In the genomic region with DNA sequence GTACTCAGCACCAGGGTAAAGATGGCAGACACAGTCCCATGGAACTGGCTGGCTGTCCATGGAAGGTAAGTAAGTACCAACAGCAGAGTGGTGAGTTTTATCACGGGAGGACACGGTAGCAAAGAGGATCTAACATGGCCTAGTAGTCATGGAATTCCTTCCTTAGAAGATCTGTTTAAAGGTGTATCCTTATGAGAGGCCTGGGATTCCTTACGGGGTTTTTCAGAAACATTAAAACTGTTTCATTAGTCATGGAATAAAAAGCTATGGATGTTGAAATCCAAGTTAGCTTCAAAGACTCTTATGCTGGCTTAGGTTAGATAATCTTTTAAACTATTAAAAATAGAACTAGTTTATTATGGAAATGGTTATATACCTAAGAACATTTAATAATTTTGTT, we compare ENCODE assay signal across 31 cellular contexts.
"Had no signal": no experiment of that assay in that cellular context is flagged by ENCODE, and none has a peak within 500 bp of the region (broad histone marks: within the 10 kb centered on the region; RNA-seq: fewer than 3 reads in every experiment).

No MANE protein-coding gene starts in this region.

- ATAC-seq: activated CD8-positive, alpha-beta T cell treated with anti-CD3 and anti-CD28 coated beads for 36 hours; activated naive CD8-positive, alpha-beta T cell treated with anti-CD3 and anti-CD28 coated beads, Interleukin-2, amount 50 U/mL, for 24 hours; activated T-cell treated with anti-CD3 and anti-CD28 coated beads, Interleukin-2, amount 50 U/mL, for 4 hours; activated T-helper 17 cell treated with anti-CD3 and anti-CD28 coated beads, Interleukin-2, amount 50 U/mL, for 72 hours; effector memory CD8-positive, alpha-beta T cell; gastroesophageal sphincter; T-helper 17 cell had no signal

- DNase-seq: activated CD4-positive, alpha-beta T cell treated with anti-CD3 and anti-CD28 coated beads for 4 hours; activated CD4-positive, alpha-beta T cell treated with anti-CD3 and anti-CD28 coated beads, Interleukin-2, amount 50 U/mL, for 1 hour; activated CD4-positive, alpha-beta T cell treated with anti-CD3 and anti-CD28 coated beads, Interleukin-2, amount 50 U/mL, for 48 hours; activated CD4-positive, CD25-positive, alpha-beta regulatory T cell; activated CD4-positive, CD25-positive, alpha-beta regulatory T cell treated with anti-CD3 and anti-CD28 coated beads, Interleukin-2, amount 50 U/mL, for 72 hours; activated CD8-positive, alpha-beta memory T cell treated with anti-CD3 and anti-CD28 coated beads for 24 hours; activated CD8-positive, alpha-beta T cell treated with anti-CD3 and anti-CD28 coated beads for 36 hours; activated effector memory CD4-positive, alpha-beta T cell treated with anti-CD3 and anti-CD28 coated beads, Interleukin-2, amount 50 U/mL, for 16 hours; activated naive CD4-positive, alpha-beta T cell treated with anti-CD3 and anti-CD28 coated beads for 36 hours; activated naive CD8-positive, alpha-beta T cell treated with anti-CD3 and anti-CD28 coated beads for 36 hours; activated naive CD8-positive, alpha-beta T cell treated with anti-CD3 and anti-CD28 coated beads, Interleukin-2, amount 50 U/mL, for 24 hours; activated T-cell treated with anti-CD3 and anti-CD28 coated beads, Interleukin-2, amount 50 U/mL, for 4 hours; adrenal gland; central memory CD4-positive, alpha-beta T cell; cerebellar nuclear complex; cortex of kidney; dermis blood vessel endothelial cell; effector CD4-positive, alpha-beta T cell; effector memory CD8-positive, alpha-beta T cell; esophagus squamous epithelium; foreskin melanocyte; T-helper 1 cell; T-helper 17 cell; T1000 had no signal

- H3K36me3 ChIP-seq: adrenal gland, ascending aorta, breast epithelium, cardiac muscle cell, esophagus squamous epithelium had no signal

- H3K4me3 ChIP-seq: adrenal gland, ascending aorta, breast epithelium, cardiac muscle cell, esophagus squamous epithelium, gastroesophageal sphincter had no signal

- H3K9me3 ChIP-seq: adrenal gland, ascending aorta, breast epithelium, esophagus squamous epithelium, gastroesophageal sphincter had no signal

- H3K27ac ChIP-seq: adrenal gland, ascending aorta, epithelial cell of prostate, esophagus squamous epithelium, gastroesophageal sphincter had no signal

- FAIRE-seq: endothelial cell of umbilical vein had no signal

- H3K27me3 ChIP-seq: adrenal gland, ascending aorta, breast epithelium, cardiac muscle cell, esophagus squamous epithelium, gastroesophageal sphincter had no signal
